Comparison of ENCODE assay signal across 8 cellular contexts in the genomic region with DNA sequence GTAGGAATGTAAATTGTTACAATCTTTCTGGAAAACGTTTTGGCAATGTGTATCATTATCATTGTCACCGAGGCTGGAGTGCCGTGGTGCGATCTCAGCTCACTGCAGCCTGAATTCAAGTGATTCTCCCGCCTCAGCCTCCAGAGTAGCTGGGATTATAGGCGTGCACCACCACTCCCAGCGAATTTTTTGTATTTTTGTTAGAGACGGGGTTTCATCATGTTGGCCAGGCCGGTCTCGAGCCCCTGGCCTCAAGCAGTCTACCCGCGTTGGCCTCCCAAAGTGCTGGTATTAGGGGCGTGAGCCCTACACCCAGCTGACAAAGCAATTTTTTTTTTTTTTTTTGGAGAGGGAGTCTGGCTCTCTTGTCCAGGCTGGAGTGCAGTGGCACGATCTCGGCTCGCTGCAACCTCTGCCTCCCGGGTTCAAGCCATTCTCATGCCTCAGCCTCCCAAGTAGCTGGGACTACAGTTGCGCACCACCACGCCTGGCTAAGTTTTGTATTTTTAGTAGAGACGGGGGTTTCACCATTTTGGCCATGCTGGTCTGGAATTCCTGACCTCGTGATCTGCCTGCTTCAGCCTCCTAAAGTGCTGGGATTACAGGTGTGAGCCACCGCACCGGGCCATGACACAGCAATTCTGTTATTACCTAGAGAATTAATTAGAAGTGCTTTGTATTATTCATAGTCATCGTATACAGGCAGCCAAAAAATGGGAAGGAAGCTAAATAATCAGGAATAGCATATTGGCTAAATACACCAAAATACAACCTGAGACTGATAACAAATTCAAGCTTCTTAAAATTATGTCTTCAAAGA. TPM values are rescaled to one million over a fixed set of nuclear protein-coding genes. Genes with fewer than 3 reads are reported as not detected.
DNase-seq lines count a peak whose midpoint lies in the region; ATAC-seq, FAIRE-seq and TF ChIP-seq lines count a peak whose summit lies in the region.

No MANE protein-coding gene starts in this region.

- no peak for FAIRE-seq in K562 (lab: Jason Lieb, UNC)

- H3K36me3 ChIP-seq in A673 (ENCODE audit: insufficient read depth, low read length, poor library complexity, severe bottlenecking): peaks cover under 1% of the 10 kb centered on the region
- H3K36me3 ChIP-seq in K562 (ENCODE audit: control insufficient read depth, insufficient read depth, low read length): peaks cover 16% of the 10 kb centered on the region; the same call in 2 of the 3 replicates
- peaks cover 4% of the 10 kb centered on the region for H3K36me3 ChIP-seq in mesodermal cell (ENCODE audit: control insufficient read depth, insufficient read depth, low read length)
- no peaks in the 10 kb centered on the region for H3K36me3 ChIP-seq in H7 (replicated peaks; ENCODE audit: control insufficient read depth, insufficient read depth, low read length)

- peaks cover 7% of the 10 kb centered on the region for H3K27me3 Mint-ChIP-seq in HFFc6 (ENCODE audit: insufficient read depth)

- H3K4me3 Mint-ChIP-seq in HFFc6: peak overlapping the region; percentile 96

- H3K4me1 ChIP-seq in A673 (ENCODE audit: insufficient read depth, low read length, poor library complexity, severe bottlenecking): peaks cover 3% of the 10 kb centered on the region
- H3K4me1 ChIP-seq in K562 (replicated peaks in 1 of 2; ENCODE audit: control insufficient read depth in 2 of 2, insufficient read depth in 2 of 2, low read length in 2 of 2): peaks cover 2 to 29% of the 10 kb centered on the region in 2 experiments; a peak in 3 of 5 replicates
- no peaks in the 10 kb centered on the region for H3K4me1 ChIP-seq in mesodermal cell (ENCODE audit: control insufficient read depth, insufficient read depth, low read length, poor library complexity, severe bottlenecking)

- no peaks in the 10 kb centered on the region for H3K9me3 Mint-ChIP-seq in HFFc6

- peak overlapping the region; percentile 79 for H2AFZ ChIP-seq in K562 (ENCODE audit: low read depth, low read length)

- no peaks in the 10 kb centered on the region for H3K27me3 ChIP-seq in A673 (replicated peaks; ENCODE audit: insufficient read depth, low read depth, low read length, poor library complexity)
- H3K27me3 ChIP-seq in K562 (ENCODE audit: control insufficient read depth in 2 of 2, insufficient read depth in 2 of 2, low read length in 2 of 2): no peaks in the 10 kb centered on the region
- H3K27me3 ChIP-seq in H7 (ENCODE audit: control insufficient read depth, insufficient read depth, low read length): no peaks in the 10 kb centered on the region; the same call in 1 of the 2 replicates

- TF ChIP-seq POLR2A in K562 (conservative IDR thresholded peaks at IDR 0.05): no peak

- no peaks in the 10 kb centered on the region for H3K4me1 Mint-ChIP-seq in HFFc6 (ENCODE audit: low read depth)

- DNase-seq in A673 (ENCODE audit: low spot score) (no peak), HFFc6 (no peak), K562 (ENCODE audit: extremely low read depth in 1 of 4, low spot score in 3 of 4) (peak in 1 of 4 experiments; percentile 25), H7 (no peak), HUDEP-2 (lab: John Stamatoyannopoulos, UW; ENCODE audit: unreplicated experiment in 76 of 76) (no peak)

- intact Hi-C loops in A673 (cut with micrococcal nuclease; ENCODE audit: unreplicated experiment): loop anchor here (5.0 kb wide), 1 partner anchor 75 kb away; no protein-coding TSS in a partner anchor
- intact Hi-C loops in K562 (cut with micrococcal nuclease): loop anchor here (2.0 to 5.0 kb wide), 3 partner anchors 40 to 65 kb away; a partner anchor contains a TSS

- H4K20me1 ChIP-seq in K562 (replicated peaks; ENCODE audit: control insufficient read depth, insufficient read depth, low read length): no peaks in the 10 kb centered on the region

- ATAC-seq in K562: peak; percentile 4
- ATAC-seq in GM21529 (IDR thresholded peaks at IDR 0.05; ENCODE audit: unreplicated experiment): no peak
- ATAC-seq in GM19023 (IDR thresholded peaks at IDR 0.05; ENCODE audit: unreplicated experiment): no peak

- H3K27ac ChIP-seq in A673 (ENCODE audit: low read depth, low read length, poor library complexity, severe bottlenecking) (peak overlapping the region; percentile 71), K562 (ENCODE audit: extremely low read depth, low read depth, low read length) (peak overlapping the region; percentile 79), mesodermal cell (ENCODE audit: low read depth, low read length, severe bottlenecking) (no peak overlapping the region)

- no peaks in the 10 kb centered on the region for H3K9me1 ChIP-seq in K562 (ENCODE audit: control insufficient read depth, insufficient read depth, low read length)

- in situ Hi-C loops in K562 (cut with MboI): no loop called here

- peak overlapping the region; percentile 81 to 92 for H3K9ac ChIP-seq in K562 (ENCODE audit: insufficient read depth in 1 of 2, low read depth in 2 of 2, low read length in 2 of 2)

- no peaks in the 10 kb centered on the region for H3K9me3 ChIP-seq in A673 (ENCODE audit: low read depth, low read length, poor library complexity, severe bottlenecking)
- no peaks in the 10 kb centered on the region for H3K9me3 ChIP-seq in K562 (replicated peaks; ENCODE audit: control insufficient read depth, insufficient read depth, low read depth, low read length)
- H3K9me3 ChIP-seq in mesodermal cell (ENCODE audit: control insufficient read depth, low read length): no peaks in the 10 kb centered on the region

- peak overlapping the region; percentile 92 for H3K27ac Mint-ChIP-seq in HFFc6

- H3K79me2 ChIP-seq in K562 (ENCODE audit: control insufficient read depth, insufficient read depth, low read length): peaks cover 53% of the 10 kb centered on the region

- TF ChIP-seq CTCF in A673 (conservative IDR thresholded peaks at IDR 0.05; ENCODE audit: low read depth, low read length): no peak
- TF ChIP-seq CTCF in HFFc6 (IDR thresholded peaks at IDR 0.05): no peak
- TF ChIP-seq CTCF in K562 (IDR thresholded peaks at IDR 0.05 in 2 of 3, conservative IDR thresholded peaks at IDR 0.05 in 1 of 3; ENCODE audit: insufficient read depth in 2 of 3, low read depth in 1 of 3, low read length in 3 of 3): no peak

- no peak for TF ChIP-seq RAD21 in K562 (CRISPR knock-in tag; conservative IDR thresholded peaks at IDR 0.05 in 1 of 2, IDR thresholded peaks at IDR 0.05 in 1 of 2)

- H3K4me2 ChIP-seq in K562 (ENCODE audit: insufficient read depth, low read length): peak overlapping the region; percentile 95

- no TSS peak for BruUV-seq in A673 (replicated peaks; lab: Mats Ljungman, UMichigan)
- BruUV-seq in K562 (replicated peaks; lab: Mats Ljungman, UMichigan): TSS peak; percentile 66

- CTCF ChIA-PET in A673 (lab: Charles Lee) (no interaction called here), K562 (lab: Yijun Ruan, JAX; ENCODE audit: low intra/inter-chr PET ratio) (no interaction called here)

- POLR2A ChIA-PET in A673 (lab: Charles Lee; ENCODE audit: low non-redundant PET) (no interaction called here), K562 (lab: Yijun Ruan, JAX) (interaction anchor here (0.6 to 1.1 kb wide), 4 partner anchors 47 to 1352 kb away, joined by 3 to 5 read pairs (median 4); no protein-coding TSS in a partner anchor)

- H3K4me3 ChIP-seq in A673 (ENCODE audit: low read depth, low read length, poor library complexity, severe bottlenecking) (peak overlapping the region; percentile 86), K562 (peak overlapping the region; percentile 73), mesodermal cell (ENCODE audit: extremely low read depth, insufficient read depth, low read length, poor library complexity, severe bottlenecking) (peak overlapping the region; percentile 78), H7 (ENCODE audit: insufficient read depth, low read depth, low read length) (no peak overlapping the region; the same call in 1 of the 2 replicates)

- TF ChIP-seq EP300 in K562 (IDR thresholded peaks at IDR 0.05; ENCODE audit: low read length): no peak

- 4% methylated on average over 24 of the region's 24 CpGs for WGBS in K562 (ENCODE audit: insufficient coverage, low coverage, missing lambda C conversion rate)
- WGBS in mesodermal cell (ENCODE audit: insufficient coverage in 2 of 2), 2 experiments: 89 to 90% methylated on average over 14 to 19 of the region's 24 CpGs

- H3K36me3 Mint-ChIP-seq in HFFc6 (ENCODE audit: low read depth): no peaks in the 10 kb centered on the region

RNA-seq across cellular contexts. Expression of a gene that starts 1.2 kb away (rescaled TPM):
- total RNA-seq in A673 (2021) (36.0 and 39.7 TPM in 2 replicates), K562 (2014; rRNA removed) (25.7 and 26.1 TPM in 2 replicates), K562 (2014; rRNA removed; fragmentation: Illumina TruSeq; extraction: Trizol) (88.6 and 117 TPM in 2 replicates), K562 (2015; rRNA removed; fragmentation: Illumina TruSeq; extraction: Trizol) (42.9 and 49.0 TPM in 2 replicates), K562 (2021) (67.4 and 74.5 TPM in 2 replicates)
- total RNA-seq in HFFc6 (2021; fragmentation: NEBNext Ultra II Directional; extraction: Animal tissue kit (Norgen Biotek cat#: 25700)): 10 to 100 TPM; 23.2 to 29.2 (median 24.9) TPM
- total RNA-seq in K562 (2011; cell fraction: chromatin; rRNA removed; ENCODE audit: low replicate concordance): 25.4 and 61.1 TPM in 2 replicates
- 26.3 and 29.0 TPM in 2 replicates for total RNA-seq in K562 (2011; cell fraction: nucleolus; rRNA removed)
- 24.4 and 24.9 TPM in 2 replicates for total RNA-seq in K562 (2011; cell fraction: nucleoplasm; rRNA removed)
- polyA plus RNA-seq in K562 (2011; rRNA removed) (87.2 and 102 TPM in 2 replicates), K562 (2014; fragmentation: Illumina TruSeq; extraction: Trizol) (58.4 and 70.9 TPM in 2 replicates), K562 (2014; fragmentation: Nextera tagmentation; extraction: Ambion mirVana) (100 to 1,000 TPM in 1 of 2 experiments, 10 to 100 TPM in 1; 99.8 to 109 TPM), K562 (2014; rRNA removed) (42.9 and 44.9 TPM in 2 replicates)
- polyA plus RNA-seq in K562 (2011; cell fraction: cytosol; rRNA removed): 7.8 and 25.0 TPM in 2 replicates
- polyA plus RNA-seq in K562 (2011; cell fraction: nucleus; rRNA removed): 13.6 and 23.1 TPM in 2 replicates
- polyA plus RNA-seq in K562 (2012): 34.7 and 41.8 TPM in 2 replicates
- 32.8 and 37.7 TPM in 2 replicates for polyA minus RNA-seq in K562 (2011; rRNA and poly(A)+ RNA removed)
- 11.6 and 13.6 TPM in 2 replicates for polyA minus RNA-seq in K562 (2011; cell fraction: cytosol; rRNA and poly(A)+ RNA removed)
- 12.9 and 33.0 TPM in 2 replicates for polyA minus RNA-seq in K562 (2011; cell fraction: nucleus; rRNA and poly(A)+ RNA removed)
- 29.6 TPM for polyA plus RNA-seq in mesodermal cell (2013, experiment 1 of 2)
- polyA plus RNA-seq in mesodermal cell (2013, experiment 2 of 2): 34.4 TPM
- total RNA-seq in H7 (2014; rRNA removed; shearing (Covaris generic)): 33.0 and 38.5 TPM in 2 replicates

RNA-seq across cellular contexts. Expression of a gene that starts 59.1 kb away (rescaled TPM):
- 31.6 and 31.8 TPM in 2 replicates for total RNA-seq in A673 (2021)
- total RNA-seq in HFFc6 (2021; fragmentation: NEBNext Ultra II Directional; extraction: Animal tissue kit (Norgen Biotek cat#: 25700)): 10 to 100 TPM; 28.5 to 34.2 (median 33.4) TPM
- total RNA-seq in K562 (2011; cell fraction: chromatin; rRNA removed; ENCODE audit: low replicate concordance): 13.0 and 38.9 TPM in 2 replicates
- total RNA-seq in K562 (2011; cell fraction: nucleolus; rRNA removed): 6.5 and 7.5 TPM in 2 replicates
- total RNA-seq in K562 (2011; cell fraction: nucleoplasm; rRNA removed): 14.2 and 20.6 TPM in 2 replicates
- total RNA-seq in K562 (2014; rRNA removed): 14.8 and 15.5 TPM in 2 replicates
- total RNA-seq in K562 (2014; rRNA removed; fragmentation: Illumina TruSeq; extraction: Trizol): 25.5 and 25.6 TPM in 2 replicates
- total RNA-seq in K562 (2015; rRNA removed; fragmentation: Illumina TruSeq; extraction: Trizol): 24.7 and 27.4 TPM in 2 replicates
- 17.9 and 19.7 TPM in 2 replicates for total RNA-seq in K562 (2021)
- polyA plus RNA-seq in K562 (2011; rRNA removed): 15.0 and 20.1 TPM in 2 replicates
- polyA plus RNA-seq in K562 (2011; cell fraction: cytosol; rRNA removed): 5.0 and 7.5 TPM in 2 replicates
- 4.5 and 5.7 TPM in 2 replicates for polyA plus RNA-seq in K562 (2011; cell fraction: nucleus; rRNA removed)
- polyA plus RNA-seq in K562 (2012): 7.4 and 10.4 TPM in 2 replicates
- polyA plus RNA-seq in K562 (2014; fragmentation: Illumina TruSeq; extraction: Trizol): 15.6 and 20.5 TPM in 2 replicates
- polyA plus RNA-seq in K562 (2014; fragmentation: Nextera tagmentation; extraction: Ambion mirVana): 1 to 10 TPM; 3.9 to 5.0 TPM
- polyA plus RNA-seq in K562 (2014; rRNA removed): 10.8 TPM in 2 replicates
- polyA minus RNA-seq in K562 (2011; rRNA and poly(A)+ RNA removed): 79.4 and 83.2 TPM in 2 replicates
- polyA minus RNA-seq in K562 (2011; cell fraction: cytosol; rRNA and poly(A)+ RNA removed): 14.6 and 18.5 TPM in 2 replicates
- 8.2 and 15.9 TPM in 2 replicates for polyA minus RNA-seq in K562 (2011; cell fraction: nucleus; rRNA and poly(A)+ RNA removed)
- 15.0 TPM for polyA plus RNA-seq in mesodermal cell (2013, experiment 1 of 2)
- polyA plus RNA-seq in mesodermal cell (2013, experiment 2 of 2): 16.0 TPM
- 36.4 and 40.4 TPM in 2 replicates for total RNA-seq in H7 (2014; rRNA removed; shearing (Covaris generic))
